9 cellular contexts compared by ENCODE assay signal in genomic region chr9:74379718-74380117, GRCh38.
A peak's percentile ranks its signal among the peaks of the same experiment; 100 is the strongest.
DNase-seq lines count a peak whose midpoint lies in the region; ATAC-seq, FAIRE-seq and TF ChIP-seq lines count a peak whose summit lies in the region.
"Had no signal": no experiment of that assay in that cellular context is flagged by ENCODE, and none has a peak within 500 bp of the region (broad histone marks: within the 10 kb centered on the region; RNA-seq: fewer than 3 reads in every experiment).

No MANE protein-coding gene starts in this region.

- H3K4me3 ChIP-seq in bronchial epithelial cell (ENCODE audit: low read depth, low read length), result no peak overlapping the region

- no peaks in the 10 kb centered on the region for H3K36me3 ChIP-seq in bronchial epithelial cell (ENCODE audit: control insufficient read depth, insufficient read depth, low read length)

- DNase-seq in DMS 273 (lab: John Stamatoyannopoulos, UW; ENCODE audit: unreplicated experiment) (peak; percentile 38), DMS 273 treated with DMSO at 0.1 percent for 48 hours (lab: John Stamatoyannopoulos, UW) (no peak), HEK293T (ENCODE audit: extremely low spot score) (peak; percentile 48), NCI-H2171 treated with DMSO at 0.1 percent for 48 hours (lab: John Stamatoyannopoulos, UW) (peak; percentile 34), bronchial epithelial cell (ENCODE audit: low read depth) (peak; percentile 71), non-pigmented ciliary epithelial cell (ENCODE audit: low read depth) (peak; percentile 13)
- no peak for DNase-seq in stimulated activated CD4-positive, alpha-beta T cell treated with anti-CD3 and anti-CD28 coated beads, Interleukin-12 subunit alpha, Interleukin-12 subunit beta, amount 100 ng/mL, for 4 hours

- POLR2A ChIA-PET in HEK293T (lab: Yijun Ruan, JAX), result no interaction called here

- no peak for ATAC-seq in HG02840 (IDR thresholded peaks at IDR 0.05; ENCODE audit: low FRiP score, unreplicated experiment)

- no peaks in the 10 kb centered on the region for H3K27me3 ChIP-seq in bronchial epithelial cell (ENCODE audit: control insufficient read depth, insufficient read depth, low read length)

- CTCF ChIA-PET in HEK293T (lab: Yijun Ruan, JAX), result interaction anchor here (0.6 kb wide), 1 partner anchor 190 kb away, joined by 3 read pairs; no protein-coding TSS in a partner anchor

- TF ChIP-seq CTCF in bronchial epithelial cell (IDR thresholded peaks at IDR 0.05; ENCODE audit: insufficient read depth, low read length, severe bottlenecking), result peak; percentile 75

- no peak for FAIRE-seq in bronchial epithelial cell (lab: Jason Lieb, UNC)
- FAIRE-seq: A204.1 had no signal

TF ChIP-seq in HEK293T, 16 proteins besides CTCF, POLR2A, EP300 and RAD21:
- no peak for TF ChIP-seq FOXK2 (IDR thresholded peaks at IDR 0.05)
- TF ChIP-seq ZNF384 (IDR thresholded peaks at IDR 0.05), result no peak
- no peak for TF ChIP-seq BHLHE40 (IDR thresholded peaks at IDR 0.05; ENCODE audit: borderline replicate concordance)
- TF ChIP-seq PKNOX1 (IDR thresholded peaks at IDR 0.05), result no peak
- TF ChIP-seq TARDBP (IDR thresholded peaks at IDR 0.05), result no peak
- TF ChIP-seq SUZ12 (IDR thresholded peaks at IDR 0.05), result no peak

Comparison
In these comparisons a context has a peak if more than half of its experiments do, and no peak if none do; other contexts are left out.
1. DNase-seq: peak in DMS 273 (single experiment), HEK293T (single experiment), NCI-H2171 treated with DMSO at 0.1 percent for 48 hours (single experiment), bronchial epithelial cell (single experiment) and non-pigmented ciliary epithelial cell (single experiment); none in DMS 273 treated with DMSO at 0.1 percent for 48 hours (single experiment) and stimulated activated CD4-positive, alpha-beta T cell treated with anti-CD3 and anti-CD28 coated beads, Interleukin-12 subunit alpha, Interleukin-12 subunit beta, amount 100 ng/mL, for 4 hours (single experiment).